Comparison of ENCODE assay signal across 8 cellular contexts in genomic region chr12:57621497-57622292, GRCh38. TPM values are rescaled to one million over a fixed set of nuclear protein-coding genes. Genes with fewer than 3 reads are reported as not detected.
DNase-seq lines count a peak whose midpoint lies in the region; ATAC-seq lines count a peak whose summit lies in the region.

No MANE protein-coding gene starts in this region.

- no peak overlapping the region for H4K8ac ChIP-seq in mesendoderm (ENCODE audit: low read depth, low read length)

- H3K4me2 ChIP-seq in mesendoderm (ENCODE audit: low read length), result peak overlapping the region; percentile 73

- H3K9ac ChIP-seq in mesendoderm (ENCODE audit: low read length), result peak overlapping the region; percentile 37

- no peaks in the 10 kb centered on the region for H3K4me1 ChIP-seq in mesendoderm (ENCODE audit: control insufficient read depth, low read depth, low read length)

- H3K27me3 ChIP-seq in MG63, result no peaks in the 10 kb centered on the region
- H3K27me3 ChIP-seq in mesendoderm (ENCODE audit: insufficient read depth, low read length, poor library complexity), result peaks cover 78% of the 10 kb centered on the region

- H3K27ac ChIP-seq in mesendoderm (ENCODE audit: low read depth, low read length), result no peak overlapping the region

- H3K23ac ChIP-seq in mesendoderm (ENCODE audit: low read length), result no peak overlapping the region

- no peak overlapping the region for H4K5ac ChIP-seq in mesendoderm (ENCODE audit: low read length)

- H2BK120ac ChIP-seq in mesendoderm (ENCODE audit: low read depth, low read length), result no peak overlapping the region

- H3K4ac ChIP-seq in mesendoderm (ENCODE audit: low read depth, low read length), result no peak overlapping the region

- H3K4me3 ChIP-seq in MG63 (no peak overlapping the region), mesendoderm (ENCODE audit: low read length) (no peak overlapping the region)

- DNase-seq in NOMO-1 treated with DMSO at 0.1 percent for 48 hours (lab: John Stamatoyannopoulos, UW; ENCODE audit: unreplicated experiment) (peak; percentile 13), NOMO-1 treated with dmso at 0.1 percent for 144 hours (lab: John Stamatoyannopoulos, UW; ENCODE audit: unreplicated experiment) (no peak), MG63 (peak; percentile 31), mesendoderm (peak; percentile 57)
- peak; percentile 73 for DNase-seq in activated CD4-positive, alpha-beta T cell treated with anti-CD3 and anti-CD28 coated beads for 48 hours
- DNase-seq in effector CD4-positive, alpha-beta T cell, result peak; percentile 49
- peak; percentile 81 for DNase-seq in stimulated activated naive CD8-positive, alpha-beta T cell treated with anti-CD3 and anti-CD28 coated beads, Interleukin-15, Interleukin-2, amounts not matched to agents 100 U/mL and 50 U/mL, for 24 hours

- no peak overlapping the region for H3K18ac ChIP-seq in mesendoderm (ENCODE audit: low read length)

- H2BK5ac ChIP-seq in mesendoderm (ENCODE audit: low read length), result no peak overlapping the region

- WGBS in mesendoderm (ENCODE audit: extremely low coverage, insufficient coverage, low lambda C conversion rate), result no CpG with 5 or more reads among the region's 49 CpGs

- H3K79me1 ChIP-seq in mesendoderm (ENCODE audit: low read length), result no peaks in the 10 kb centered on the region

- H3K36me3 ChIP-seq in MG63 (0 out of 2 replicates have a peak, but pooled peaks cover under 1% of the 10 kb centered on the region), mesendoderm (ENCODE audit: control insufficient read depth, insufficient read depth, low read length) (no peaks in the 10 kb centered on the region)

- no peak overlapping the region for H2BK15ac ChIP-seq in mesendoderm (replicated peaks; ENCODE audit: low read depth)

- peak; percentile 79 for ATAC-seq in stimulated activated naive CD8-positive, alpha-beta T cell treated with anti-CD3 and anti-CD28 coated beads, Interleukin-15, Interleukin-2, amounts not matched to agents 100 U/mL and 50 U/mL, for 24 hours
- ATAC-seq in GM21526 (IDR thresholded peaks at IDR 0.05; ENCODE audit: low FRiP score, unreplicated experiment), result no peak

- H3K9me3 ChIP-seq in MG63, result no peaks in the 10 kb centered on the region

- H3K79me2 ChIP-seq in mesendoderm (ENCODE audit: control insufficient read depth, insufficient read depth, low read length), result no peaks in the 10 kb centered on the region

- peak overlapping the region; percentile 68 for H3K56ac ChIP-seq in mesendoderm (ENCODE audit: low read length)

- no peak overlapping the region for H2AK5ac ChIP-seq in mesendoderm (ENCODE audit: low read length)

RNA-seq across cellular contexts. Expression of gene ARHGEF25, which starts 10.5 kb away (rescaled TPM):
- total RNA-seq in MG63 (2014; rRNA removed; shearing (Covaris generic); ENCODE audit: low replicate concordance), result 17.0 and 17.4 TPM in 2 replicates
- 0.67 TPM for polyA plus RNA-seq in mesendoderm (2013, experiment 1 of 2)
- polyA plus RNA-seq in mesendoderm (2013, experiment 2 of 2), result 0.63 TPM

RNA-seq across cellular contexts. Expression of gene B4GALNT1, which starts 11.3 kb away (rescaled TPM):
- total RNA-seq in MG63 (2014; rRNA removed; shearing (Covaris generic); ENCODE audit: low replicate concordance), result 8.9 and 13.9 TPM in 2 replicates
- polyA plus RNA-seq in mesendoderm (2013, experiment 1 of 2), result 0.37 TPM
- polyA plus RNA-seq in mesendoderm (2013, experiment 2 of 2), result 0.49 TPM

RNA-seq across cellular contexts. Expression of gene DTX3, which starts 17.1 kb away (rescaled TPM):
- 0.20 and 0.52 TPM in 2 replicates for total RNA-seq in MG63 (2014; rRNA removed; shearing (Covaris generic); ENCODE audit: low replicate concordance)
- polyA plus RNA-seq in mesendoderm (2013, experiment 1 of 2), result 29.5 TPM
- 29.5 TPM for polyA plus RNA-seq in mesendoderm (2013, experiment 2 of 2)

RNA-seq across cellular contexts. Expression of gene PIP4K2C, which starts 30.7 kb away (rescaled TPM):
- total RNA-seq in MG63 (2014; rRNA removed; shearing (Covaris generic); ENCODE audit: low replicate concordance), result 16.3 and 98.3 TPM in 2 replicates
- polyA plus RNA-seq in mesendoderm (2013, experiment 1 of 2), result 18.6 TPM
- polyA plus RNA-seq in mesendoderm (2013, experiment 2 of 2), result 18.6 TPM
